In genomic region chr1:241451981-241452380, GRCh38 we compare ENCODE assay signal across 13 cellular contexts.
DNase-seq lines count a peak whose midpoint lies in the region.
"Had no signal": no experiment of that assay in that cellular context is flagged by ENCODE, and none has a peak within 500 bp of the region (broad histone marks: within the 10 kb centered on the region; RNA-seq: fewer than 3 reads in every experiment).

No MANE protein-coding gene starts in this region.

- in situ Hi-C loops in G401 (cut with HindIII; ENCODE audit: low sequenced_read_pairs): no loop called here

- DNase-seq in G401 (ENCODE audit: low spot score) (peak; percentile 95), cerebellar cortex (ENCODE audit: low spot score) (peak; percentile 95), cerebellum (ENCODE audit: low spot score) (peak; percentile 63), NCI-H2029 treated with DMSO at 0.1 percent for 48 hours (lab: John Stamatoyannopoulos, UW) (no peak), NCI-H1105 (lab: John Stamatoyannopoulos, UW) (no peak)
- DNase-seq: AML-193; BE2C; CD4-positive, alpha-beta memory T cell; CD4-positive, CD25-positive, alpha-beta regulatory T cell; CD8-positive, alpha-beta memory T cell; COR-L47; DMS79 treated with DMSO at 0.1 percent for 48 hours; GDM1 had no signal

Comparison
In these comparisons a context has a peak if more than half of its experiments do, and no peak if none do; other contexts are left out.
1. DNase-seq: peak in G401 (single experiment), cerebellar cortex (single experiment) and cerebellum (single experiment); none in NCI-H2029 treated with DMSO at 0.1 percent for 48 hours (single experiment) and NCI-H1105 (single experiment).